ENCODE assay signal across 21 cellular contexts in the genomic region with DNA sequence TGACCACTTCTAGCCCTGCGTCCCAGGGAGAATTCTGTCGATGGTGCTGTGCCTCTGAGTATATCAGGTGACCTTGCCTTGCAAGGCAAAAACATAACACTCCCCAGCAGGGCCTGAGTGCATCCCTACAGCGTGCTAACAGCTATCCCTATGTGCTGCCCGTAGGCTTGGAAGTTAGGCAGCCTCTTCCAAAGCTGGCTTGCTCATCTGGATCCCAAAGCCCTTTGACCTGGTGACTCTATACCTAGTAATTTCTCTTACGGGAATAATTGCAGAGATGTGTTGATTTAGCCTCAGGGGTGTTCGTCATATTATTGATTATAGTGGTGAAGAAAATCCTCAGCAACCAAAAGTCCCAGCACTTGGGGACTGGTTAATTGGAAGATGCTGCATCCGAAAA. TPM values are rescaled to one million over a fixed set of nuclear protein-coding genes. Genes with fewer than 3 reads are reported as not detected.
A peak's percentile ranks its signal among the peaks of the same experiment; 100 is the strongest.
DNase-seq lines count a peak whose midpoint lies in the region; ATAC-seq and TF ChIP-seq lines count a peak whose summit lies in the region.
"Had no signal": no experiment of that assay in that cellular context is flagged by ENCODE, and none has a peak within 500 bp of the region (broad histone marks: within the 10 kb centered on the region; RNA-seq: fewer than 3 reads in every experiment).

No MANE protein-coding gene starts in this region.

- intact Hi-C loops in CD4-positive, alpha-beta T cell (cut with DNase I, micrococcal nuclease), result loop anchor here in 1 of 2 experiments (10.0 kb wide), 1 partner anchor 52 kb away; no protein-coding TSS in a partner anchor
- intact Hi-C loops in naive thymus-derived CD4-positive, alpha-beta T cell (cut with micrococcal nuclease), result no loop called here

- no peak overlapping the region for H3K27ac Mint-ChIP-seq in endodermal cell
- H3K27ac Mint-ChIP-seq in CD4-positive, alpha-beta T cell, result no peak overlapping the region
- H3K27ac Mint-ChIP-seq in naive thymus-derived CD4-positive, alpha-beta T cell, result peak overlapping the region in 1 of 9 donors; percentile 30
- H3K27ac Mint-ChIP-seq: CD14-positive monocyte had no signal

- 90 to 92% methylated on average over 7 of the region's 7 CpGs for WGBS in endodermal cell (ENCODE audit: insufficient coverage in 1 of 2, insufficient read length in 1 of 2), 2 experiments
- no CpG with 5 or more reads among the region's 7 CpGs for WGBS in trophoblast cell (ENCODE audit: extremely low coverage, insufficient coverage, insufficient read length)

- H3K4me3 Mint-ChIP-seq in endodermal cell, result no peak overlapping the region
- no peak overlapping the region for H3K4me3 Mint-ChIP-seq in CD4-positive, alpha-beta T cell
- H3K4me3 Mint-ChIP-seq in naive thymus-derived CD4-positive, alpha-beta T cell, result no peak overlapping the region
- H3K4me3 Mint-ChIP-seq: CD14-positive monocyte had no signal

- POLR2A ChIA-PET in CD4-positive, alpha-beta T cell (lab: Charles Lee), result no interaction called here
- POLR2A ChIA-PET in naive thymus-derived CD4-positive, alpha-beta T cell (lab: Charles Lee), result no interaction called here
- POLR2A ChIA-PET in HEK293T (lab: Yijun Ruan, JAX), result interaction anchor here (1.2 kb wide), 1 partner anchor 56 kb away, joined by 3 read pairs; no protein-coding TSS in a partner anchor

- H4K12ac ChIP-seq in trophoblast cell (ENCODE audit: low read depth, low read length), result no peak overlapping the region

- H3K36me3 Mint-ChIP-seq in endodermal cell (ENCODE audit: low read depth), result peaks cover 11% of the 10 kb centered on the region
- H3K36me3 Mint-ChIP-seq in CD4-positive, alpha-beta T cell (ENCODE audit: low read depth), result peaks cover 10% of the 10 kb centered on the region
- H3K36me3 Mint-ChIP-seq in naive thymus-derived CD4-positive, alpha-beta T cell, result no peaks in the 10 kb centered on the region
- H3K36me3 Mint-ChIP-seq: CD14-positive monocyte had no signal

- no peaks in the 10 kb centered on the region for H3K27me3 Mint-ChIP-seq in endodermal cell (ENCODE audit: insufficient read depth)
- no peaks in the 10 kb centered on the region for H3K27me3 Mint-ChIP-seq in CD4-positive, alpha-beta T cell
- no peaks in the 10 kb centered on the region for H3K27me3 Mint-ChIP-seq in naive thymus-derived CD4-positive, alpha-beta T cell

- no peaks in the 10 kb centered on the region for H3K79me2 ChIP-seq in trophoblast cell (ENCODE audit: control insufficient read depth, insufficient read depth, low read length, poor library complexity)

- no peak overlapping the region for H3K9ac ChIP-seq in endodermal cell (ENCODE audit: extremely low read depth, low read length, poor library complexity, severe bottlenecking)
- H3K9ac ChIP-seq in trophoblast cell (ENCODE audit: low read length), result no peak overlapping the region
- H3K9ac ChIP-seq: SK-N-SH had no signal

- no peak for TF ChIP-seq CTCF in endodermal cell (conservative IDR thresholded peaks at IDR 0.05)
- TF ChIP-seq CTCF in CD4-positive, alpha-beta T cell (IDR thresholded peaks at IDR 0.05), result no peak

- no peak overlapping the region for H2BK5ac ChIP-seq in trophoblast cell (ENCODE audit: low read depth, low read length, poor library complexity)

- no peak overlapping the region for H3K23ac ChIP-seq in trophoblast cell (ENCODE audit: low read length)

- H3K9me3 Mint-ChIP-seq in endodermal cell, result no peaks in the 10 kb centered on the region
- no peaks in the 10 kb centered on the region for H3K9me3 Mint-ChIP-seq in CD4-positive, alpha-beta T cell
- no peaks in the 10 kb centered on the region for H3K9me3 Mint-ChIP-seq in naive thymus-derived CD4-positive, alpha-beta T cell

- H3K4me1 ChIP-seq in endodermal cell (ENCODE audit: control insufficient read depth, insufficient read depth, low read length) (no peaks in the 10 kb centered on the region), trophoblast cell (ENCODE audit: control insufficient read depth in 1 of 2, insufficient read depth in 2 of 2, low read length in 2 of 2) (no peaks in the 10 kb centered on the region)
- H3K4me1 ChIP-seq in naive thymus-derived CD4-positive, alpha-beta T cell (ENCODE audit: control insufficient read depth in 2 of 2, insufficient read depth in 2 of 2, low read length in 2 of 2), result no peaks in the 10 kb centered on the region
- H3K4me1 ChIP-seq: Caco-2 had no signal

- no peak overlapping the region for H3K4me3 ChIP-seq in endodermal cell (ENCODE audit: low read length)
- no peak overlapping the region for H3K4me3 ChIP-seq in trophoblast cell (ENCODE audit: low read depth, low read length)
- H3K4me3 ChIP-seq in naive thymus-derived CD4-positive, alpha-beta T cell (ENCODE audit: low read length), result no peak overlapping the region

- no peak overlapping the region for H3K4ac ChIP-seq in trophoblast cell (ENCODE audit: low read depth, low read length)

- H2AFZ ChIP-seq in trophoblast cell (ENCODE audit: insufficient read depth, low read length, poor library complexity), result no peak overlapping the region

- H4K8ac ChIP-seq in trophoblast cell (ENCODE audit: low read depth, low read length), result no peak overlapping the region

- no peak overlapping the region for H3K18ac ChIP-seq in trophoblast cell (ENCODE audit: low read length)

- peak; percentile 8 for DNase-seq in EL
- peak; percentile 36 for DNase-seq in NCI-H2227 treated with DMSO at 0.1 percent for 48 hours (lab: John Stamatoyannopoulos, UW)
- peak; percentile 45 for DNase-seq in endodermal cell
- DNase-seq in trophoblast cell, result peak; percentile 15 to 57
- no peak for DNase-seq in CD4-positive, alpha-beta T cell
- DNase-seq in naive thymus-derived CD4-positive, alpha-beta T cell, result no peak
- DNase-seq in HEK293T (ENCODE audit: extremely low spot score), result no peak
- DNase-seq: Caco-2; DMS79; GDM1; GOT3; Karpas-422; NCI-H1105 treated with DMSO at 0.1 percent for 48 hours; NCI-H2029 treated with DMSO at 0.1 percent for 48 hours; NCI-H345; NCI-H526 treated with DMSO at 0.1 percent for 48 hours; NK-92 treated with Interleukin-12 subunit alpha and Interleukin-12 subunit beta, amount 100 ng/mL, for 24 hours; Right ventricle myocardium superior; SK-N-SH had no signal

- H3K36me3 ChIP-seq in endodermal cell (ENCODE audit: control insufficient read depth, insufficient read depth, low read length), result no peaks in the 10 kb centered on the region
- H3K36me3 ChIP-seq in trophoblast cell (ENCODE audit: control insufficient read depth in 1 of 2, insufficient read depth in 2 of 2, low read length in 2 of 2), result peaks cover 5 to 8% of the 10 kb centered on the region in 2 experiments
- H3K36me3 ChIP-seq in naive thymus-derived CD4-positive, alpha-beta T cell (ENCODE audit: control insufficient read depth in 2 of 3, insufficient read depth in 3 of 3, low read length in 3 of 3), result no peaks in the 10 kb centered on the region

- no peak overlapping the region for H2BK12ac ChIP-seq in trophoblast cell (ENCODE audit: low read length)

- H2AK5ac ChIP-seq in trophoblast cell (ENCODE audit: low read length), result no peak overlapping the region

- no peak overlapping the region for H2BK120ac ChIP-seq in trophoblast cell (ENCODE audit: insufficient read depth, low read length, poor library complexity)

- H3K4me2 ChIP-seq in trophoblast cell (ENCODE audit: low read length), result no peak overlapping the region
- H3K4me2 ChIP-seq: SK-N-SH had no signal

- ATAC-seq in CD4-positive, alpha-beta T cell (ENCODE audit: poor library complexity), result no peak
- no peak for ATAC-seq in naive thymus-derived CD4-positive, alpha-beta T cell

- CTCF ChIA-PET in CD4-positive, alpha-beta T cell (lab: Charles Lee), result no interaction called here
- CTCF ChIA-PET in naive thymus-derived CD4-positive, alpha-beta T cell (lab: Charles Lee), result no interaction called here
- CTCF ChIA-PET in HEK293T (lab: Yijun Ruan, JAX), result interaction anchor here (0.6 kb wide), 1 partner anchor 57 kb away, joined by 3 read pairs; no protein-coding TSS in a partner anchor

- H3K27me3 ChIP-seq in endodermal cell (ENCODE audit: control insufficient read depth, insufficient read depth, low read length, poor library complexity, severe bottlenecking) (no peaks in the 10 kb centered on the region), trophoblast cell (ENCODE audit: insufficient read depth, low read length) (no peaks in the 10 kb centered on the region)
- H3K27me3 ChIP-seq in CD4-positive, alpha-beta T cell (ENCODE audit: control insufficient read depth, insufficient read depth, low read length), result no peaks in the 10 kb centered on the region
- no peaks in the 10 kb centered on the region for H3K27me3 ChIP-seq in naive thymus-derived CD4-positive, alpha-beta T cell (ENCODE audit: control insufficient read depth in 2 of 2, insufficient read depth in 2 of 2, low read length in 2 of 2)

- H3K14ac ChIP-seq in trophoblast cell (ENCODE audit: low read length), result no peak overlapping the region

- peaks cover 2% of the 10 kb centered on the region for H3K4me1 Mint-ChIP-seq in endodermal cell
- no peaks in the 10 kb centered on the region for H3K4me1 Mint-ChIP-seq in CD4-positive, alpha-beta T cell (ENCODE audit: low read depth)
- H3K4me1 Mint-ChIP-seq in naive thymus-derived CD4-positive, alpha-beta T cell, result no peaks in the 10 kb centered on the region
- H3K4me1 Mint-ChIP-seq: CD14-positive monocyte had no signal

- no peak overlapping the region for H4K91ac ChIP-seq in trophoblast cell (ENCODE audit: low read depth, low read length)

- no peak overlapping the region for H3K27ac ChIP-seq in endodermal cell (ENCODE audit: low read depth, low read length)
- no peak overlapping the region for H3K27ac ChIP-seq in trophoblast cell (ENCODE audit: low read depth, low read length)
- H3K27ac ChIP-seq in CD4-positive, alpha-beta T cell (ENCODE audit: low read depth, low read length), result no peak overlapping the region
- H3K27ac ChIP-seq in naive thymus-derived CD4-positive, alpha-beta T cell (ENCODE audit: low read depth, low read length), result no peak overlapping the region

- no peaks in the 10 kb centered on the region for H3K79me1 ChIP-seq in trophoblast cell (ENCODE audit: low read length)

- H3K9me3 ChIP-seq in endodermal cell (ENCODE audit: control insufficient read depth, low read length) (no peaks in the 10 kb centered on the region), trophoblast cell (ENCODE audit: insufficient read depth, low read depth, low read length) (peaks cover 4% of the 10 kb centered on the region)
- H3K9me3 ChIP-seq in CD4-positive, alpha-beta T cell (ENCODE audit: control insufficient read depth, low read length), result no peaks in the 10 kb centered on the region
- H3K9me3 ChIP-seq in naive thymus-derived CD4-positive, alpha-beta T cell (ENCODE audit: control insufficient read depth in 2 of 3, low read length in 3 of 3), result no peaks in the 10 kb centered on the region
- H3K9me3 ChIP-seq: Caco-2, SK-N-SH had no signal

RNA-seq across cellular contexts. Expression of a gene that starts 32.6 kb away (rescaled TPM):
- under 1 TPM in 1 of 2 donors, not detected in 1; 0.97 TPM for total RNA-seq in endodermal cell
- not detected for polyA plus RNA-seq in endodermal cell (2013, experiment 1 of 2)
- not detected for polyA plus RNA-seq in endodermal cell (2013, experiment 2 of 2)
- 0.14 and 0.17 TPM in 2 replicates for polyA plus RNA-seq in trophoblast cell (2013)
- total RNA-seq in CD4-positive, alpha-beta T cell, result not detected
- not detected for total RNA-seq in naive thymus-derived CD4-positive, alpha-beta T cell
- polyA plus RNA-seq in naive thymus-derived CD4-positive, alpha-beta T cell, result not detected
- total RNA-seq: A673, Caco-2, Right ventricle myocardium superior had no signal
- polyA plus RNA-seq: CD14-positive monocyte had no signal

RNA-seq across cellular contexts. Expression of a gene that starts 52.4 kb away (rescaled TPM):
- not detected for total RNA-seq in endodermal cell
- not detected for polyA plus RNA-seq in endodermal cell (2013, experiment 1 of 2)
- not detected for polyA plus RNA-seq in endodermal cell (2013, experiment 2 of 2)
- 0.08 TPM in 1 of 2 replicates, not detected in the other for polyA plus RNA-seq in trophoblast cell (2013)
- not detected for total RNA-seq in CD4-positive, alpha-beta T cell
- not detected for total RNA-seq in naive thymus-derived CD4-positive, alpha-beta T cell
- not detected for polyA plus RNA-seq in naive thymus-derived CD4-positive, alpha-beta T cell
- total RNA-seq: A673, Caco-2, Right ventricle myocardium superior had no signal
- polyA plus RNA-seq: CD14-positive monocyte had no signal

Comparison
In these comparisons a context has a peak if more than half of its experiments do, and no peak if none do; other contexts are left out.
1. DNase-seq: peak in EL (single experiment), NCI-H2227 treated with DMSO at 0.1 percent for 48 hours (single experiment), endodermal cell (single experiment) and trophoblast cell (2 of 2); none in CD4-positive, alpha-beta T cell (0 of 10), naive thymus-derived CD4-positive, alpha-beta T cell (0 of 9) and HEK293T (single experiment).